17 cellular contexts compared by ENCODE assay signal in genomic region chr15:54347082-54347827, GRCh38.
"Had no signal": no experiment of that assay in that cellular context is flagged by ENCODE, and none has a peak within 500 bp of the region (broad histone marks: within the 10 kb centered on the region; RNA-seq: fewer than 3 reads in every experiment).

No MANE protein-coding gene starts in this region.

- H3K9me3 ChIP-seq: body of pancreas, prostate gland, suprapubic skin, upper lobe of left lung had no signal

- H3K4me3 ChIP-seq: body of pancreas, coronary artery, prostate gland, suprapubic skin, upper lobe of left lung had no signal

- DNase-seq: activated B cell treated with CpG ODN at 0.5 μM for 24 hours; activated CD4-positive, alpha-beta T cell treated with anti-CD3 and anti-CD28 coated beads, Interleukin-2, amount 10 ng/mL, durations not matched to agents 7 days and 5 days; activated naive CD8-positive, alpha-beta T cell treated with anti-CD3 and anti-CD28 coated beads for 36 hours; amygdala; body of pancreas; caudate nucleus; islet precursor cell; midbrain; right cardiac atrium; small intestine; stimulated activated CD4-positive, alpha-beta T cell treated with anti-CD3 and anti-CD28 coated beads, Interleukin-4, amount 100 ng/mL, for 4 hours; stimulated activated CD8-positive, alpha-beta memory T cell treated with anti-CD3 and anti-CD28 coated beads, Interleukin-4, amount 100 ng/mL, for 48 hours; upper lobe of left lung had no signal

- H3K36me3 ChIP-seq: prostate gland, suprapubic skin, upper lobe of left lung had no signal

- H3K4me1 ChIP-seq: body of pancreas, prostate gland, suprapubic skin, upper lobe of left lung had no signal

- H3K27ac ChIP-seq: body of pancreas, coronary artery, prostate gland, suprapubic skin, upper lobe of left lung had no signal

- ATAC-seq: body of pancreas, esophagus mucosa, right cardiac atrium had no signal
